14 cellular contexts compared by ENCODE assay signal in the genomic region with DNA sequence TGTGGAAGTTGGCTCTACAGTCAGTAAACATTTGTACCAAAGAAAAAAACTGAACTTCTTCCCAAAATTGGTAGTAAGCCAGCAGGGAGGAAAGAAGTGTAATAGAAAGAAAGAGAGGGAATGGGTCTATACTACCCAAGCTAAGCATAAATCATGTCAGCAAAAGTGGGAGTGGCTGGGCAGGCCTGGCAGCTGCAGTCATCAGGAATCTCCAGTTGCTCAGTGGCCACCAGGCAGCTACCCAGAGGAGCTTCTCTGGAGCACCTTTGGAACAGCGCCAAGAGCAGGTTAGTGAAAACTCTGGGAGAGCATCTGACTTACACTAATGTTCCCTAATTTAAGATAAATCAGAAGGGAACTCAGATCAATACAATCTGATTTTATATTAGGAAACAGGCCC. TPM values are rescaled to one million over a fixed set of nuclear protein-coding genes. Genes with fewer than 3 reads are reported as not detected.
DNase-seq lines count a peak whose midpoint lies in the region; ATAC-seq and TF ChIP-seq lines count a peak whose summit lies in the region.
"Had no signal": no experiment of that assay in that cellular context is flagged by ENCODE, and none has a peak within 500 bp of the region (broad histone marks: within the 10 kb centered on the region; RNA-seq: fewer than 3 reads in every experiment).

No MANE protein-coding gene starts in this region.

- no peaks in the 10 kb centered on the region for H3K9me3 ChIP-seq in thoracic aorta
- H3K9me3 ChIP-seq: neutrophil, upper lobe of left lung had no signal

- peak overlapping the region; percentile 10 to 25 for H3K27ac ChIP-seq in thoracic aorta
- H3K27ac ChIP-seq: neutrophil, upper lobe of left lung, VCaP had no signal

- H3K27me3 ChIP-seq in thoracic aorta (replicated peaks; ENCODE audit: insufficient read depth): no peaks in the 10 kb centered on the region
- H3K27me3 ChIP-seq: neutrophil, upper lobe of left lung had no signal

- no peak for TF ChIP-seq CTCF in WTC11 (IDR thresholded peaks at IDR 0.05)
- TF ChIP-seq CTCF in thoracic aorta (IDR thresholded peaks at IDR 0.05): no peak
- no peak for TF ChIP-seq CTCF in progenitor cell of endocrine pancreas (IDR thresholded peaks at IDR 0.05; ENCODE audit: unreplicated experiment)

- no peak overlapping the region for H3K4me3 ChIP-seq in thoracic aorta
- H3K4me3 ChIP-seq: upper lobe of left lung had no signal

- H3K4me1 Mint-ChIP-seq in WTC11 (no peaks in the 10 kb centered on the region), progenitor cell of endocrine pancreas (ENCODE audit: low read depth) (peaks cover 7% of the 10 kb centered on the region)

- H3K27ac Mint-ChIP-seq in WTC11 (no peak overlapping the region), progenitor cell of endocrine pancreas (no peak overlapping the region)
- no peak overlapping the region for H3K27ac Mint-ChIP-seq in activated naive CD4-positive, alpha-beta T cell treated with anti-CD3 and anti-CD28 coated beads, Interleukin-2, amount 50 U/mL, for 72 hours

- POLR2A ChIA-PET in WTC11 (lab: Charles Lee): no interaction called here

- H3K36me3 ChIP-seq in thoracic aorta: no peaks in the 10 kb centered on the region
- H3K36me3 ChIP-seq: neutrophil, upper lobe of left lung had no signal

- no peaks in the 10 kb centered on the region for H3K9me3 Mint-ChIP-seq in WTC11
- H3K9me3 Mint-ChIP-seq in activated naive CD4-positive, alpha-beta T cell treated with anti-CD3 and anti-CD28 coated beads, Interleukin-2, amount 50 U/mL, for 72 hours: no peaks in the 10 kb centered on the region
- peaks cover 3% of the 10 kb centered on the region for H3K9me3 Mint-ChIP-seq in progenitor cell of endocrine pancreas (ENCODE audit: low read depth)

- peak; percentile 4 for DNase-seq in NCI-H146 (lab: John Stamatoyannopoulos, UW)
- no peak for DNase-seq in NCI-H146 treated with DMSO at 0.1 percent for 48 hours (lab: John Stamatoyannopoulos, UW; ENCODE audit: unreplicated experiment)
- DNase-seq in NCI-H2196 treated with DMSO at 0.1 percent for 48 hours (lab: John Stamatoyannopoulos, UW; ENCODE audit: unreplicated experiment): peak; percentile 27
- no peak for DNase-seq in WTC11 (ENCODE audit: low spot score)
- no peak for DNase-seq in thoracic aorta (ENCODE audit: low spot score)
- no peak for DNase-seq in activated naive CD4-positive, alpha-beta T cell treated with anti-CD3 and anti-CD28 coated beads, Interleukin-2, amount 50 U/mL, for 72 hours (ENCODE audit: low spot score in 2 of 2)
- no peak for DNase-seq in NCI-H1436 (lab: John Stamatoyannopoulos, UW)
- no peak for DNase-seq in progenitor cell of endocrine pancreas (ENCODE audit: low spot score, unreplicated experiment)
- DNase-seq: activated CD8-positive, alpha-beta memory T cell treated with anti-CD3 and anti-CD28 coated beads, Interleukin-2, amount 50 U/mL, for 4 hours; NCI-H1048; stimulated activated CD4-positive, alpha-beta T cell treated with anti-CD3 and anti-CD28 coated beads, Interleukin-12 subunit alpha, Interleukin-12 subunit beta, amount 100 ng/mL, for 4 hours; upper lobe of left lung had no signal

- H3K36me3 Mint-ChIP-seq in WTC11 (no peaks in the 10 kb centered on the region), progenitor cell of endocrine pancreas (ENCODE audit: insufficient read depth) (peaks cover 14% of the 10 kb centered on the region)
- no peaks in the 10 kb centered on the region for H3K36me3 Mint-ChIP-seq in activated naive CD4-positive, alpha-beta T cell treated with anti-CD3 and anti-CD28 coated beads, Interleukin-2, amount 50 U/mL, for 72 hours

- no peak overlapping the region for H3K4me3 Mint-ChIP-seq in WTC11
- H3K4me3 Mint-ChIP-seq in progenitor cell of endocrine pancreas (ENCODE audit: low read depth): no peak overlapping the region

- peaks cover 6 to 39% of the 10 kb centered on the region in 2 donors for H3K4me1 ChIP-seq in thoracic aorta (ENCODE audit: control insufficient read depth in 1 of 2, low read depth in 2 of 2)
- H3K4me1 ChIP-seq: upper lobe of left lung had no signal

- no peaks in the 10 kb centered on the region for H3K27me3 Mint-ChIP-seq in WTC11 (ENCODE audit: low read depth)
- H3K27me3 Mint-ChIP-seq in progenitor cell of endocrine pancreas: no peaks in the 10 kb centered on the region

- ATAC-seq in WTC11 (peak; percentile 86), thoracic aorta (ENCODE audit: insufficient number of reproducible peaks, low FRiP score, low read depth) (no peak)
- no peak for ATAC-seq in activated naive CD4-positive, alpha-beta T cell treated with anti-CD3 and anti-CD28 coated beads, Interleukin-2, amount 50 U/mL, for 72 hours

- CTCF ChIA-PET in WTC11 (lab: Charles Lee): interaction anchor here (1.0 to 2.5 kb wide), 5 partner anchors 8 to 85 kb away, joined by 3 to 8 read pairs (median 6); a partner anchor contains a TSS

TF ChIP-seq in WTC11, 78 proteins besides CTCF, POLR2A, EP300 and RAD21:
- TF ChIP-seq, protein P1, sequence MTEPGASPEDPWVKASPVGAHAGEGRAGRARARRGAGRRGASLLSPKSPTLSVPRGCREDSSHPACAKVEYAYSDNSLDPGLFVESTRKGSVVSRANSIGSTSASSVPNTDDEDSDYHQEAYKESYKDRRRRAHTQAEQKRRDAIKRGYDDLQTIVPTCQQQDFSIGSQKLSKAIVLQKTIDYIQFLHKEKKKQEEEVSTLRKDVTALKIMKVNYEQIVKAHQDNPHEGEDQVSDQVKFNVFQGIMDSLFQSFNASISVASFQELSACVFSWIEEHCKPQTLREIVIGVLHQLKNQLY (CRISPR knock-in tag; IDR thresholded peaks at IDR 0.05): no peak
- TF ChIP-seq TCF7 (CRISPR knock-in tag; IDR thresholded peaks at IDR 0.05; ENCODE audit: low read depth) (no peak), CREM (CRISPR knock-in tag; IDR thresholded peaks at IDR 0.05) (no peak), MYBL2 (CRISPR knock-in tag; IDR thresholded peaks at IDR 0.05) (no peak), TEAD1 (CRISPR knock-in tag; IDR thresholded peaks at IDR 0.05) (no peak), FOXK1 (CRISPR knock-in tag; IDR thresholded peaks at IDR 0.05) (no peak), OVOL2 (CRISPR knock-in tag; IDR thresholded peaks at IDR 0.05; ENCODE audit: borderline replicate concordance) (no peak), ATF1 (CRISPR knock-in tag; IDR thresholded peaks at IDR 0.05) (no peak)
- TF ChIP-seq, protein P2, sequence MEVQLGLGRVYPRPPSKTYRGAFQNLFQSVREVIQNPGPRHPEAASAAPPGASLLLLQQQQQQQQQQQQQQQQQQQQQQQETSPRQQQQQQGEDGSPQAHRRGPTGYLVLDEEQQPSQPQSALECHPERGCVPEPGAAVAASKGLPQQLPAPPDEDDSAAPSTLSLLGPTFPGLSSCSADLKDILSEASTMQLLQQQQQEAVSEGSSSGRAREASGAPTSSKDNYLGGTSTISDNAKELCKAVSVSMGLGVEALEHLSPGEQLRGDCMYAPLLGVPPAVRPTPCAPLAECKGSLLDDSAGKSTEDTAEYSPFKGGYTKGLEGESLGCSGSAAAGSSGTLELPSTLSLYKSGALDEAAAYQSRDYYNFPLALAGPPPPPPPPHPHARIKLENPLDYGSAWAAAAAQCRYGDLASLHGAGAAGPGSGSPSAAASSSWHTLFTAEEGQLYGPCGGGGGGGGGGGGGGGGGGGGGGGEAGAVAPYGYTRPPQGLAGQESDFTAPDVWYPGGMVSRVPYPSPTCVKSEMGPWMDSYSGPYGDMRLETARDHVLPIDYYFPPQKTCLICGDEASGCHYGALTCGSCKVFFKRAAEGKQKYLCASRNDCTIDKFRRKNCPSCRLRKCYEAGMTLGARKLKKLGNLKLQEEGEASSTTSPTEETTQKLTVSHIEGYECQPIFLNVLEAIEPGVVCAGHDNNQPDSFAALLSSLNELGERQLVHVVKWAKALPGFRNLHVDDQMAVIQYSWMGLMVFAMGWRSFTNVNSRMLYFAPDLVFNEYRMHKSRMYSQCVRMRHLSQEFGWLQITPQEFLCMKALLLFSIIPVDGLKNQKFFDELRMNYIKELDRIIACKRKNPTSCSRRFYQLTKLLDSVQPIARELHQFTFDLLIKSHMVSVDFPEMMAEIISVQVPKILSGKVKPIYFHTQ (CRISPR knock-in tag; IDR thresholded peaks at IDR 0.05): no peak
- TF ChIP-seq, protein P3, sequence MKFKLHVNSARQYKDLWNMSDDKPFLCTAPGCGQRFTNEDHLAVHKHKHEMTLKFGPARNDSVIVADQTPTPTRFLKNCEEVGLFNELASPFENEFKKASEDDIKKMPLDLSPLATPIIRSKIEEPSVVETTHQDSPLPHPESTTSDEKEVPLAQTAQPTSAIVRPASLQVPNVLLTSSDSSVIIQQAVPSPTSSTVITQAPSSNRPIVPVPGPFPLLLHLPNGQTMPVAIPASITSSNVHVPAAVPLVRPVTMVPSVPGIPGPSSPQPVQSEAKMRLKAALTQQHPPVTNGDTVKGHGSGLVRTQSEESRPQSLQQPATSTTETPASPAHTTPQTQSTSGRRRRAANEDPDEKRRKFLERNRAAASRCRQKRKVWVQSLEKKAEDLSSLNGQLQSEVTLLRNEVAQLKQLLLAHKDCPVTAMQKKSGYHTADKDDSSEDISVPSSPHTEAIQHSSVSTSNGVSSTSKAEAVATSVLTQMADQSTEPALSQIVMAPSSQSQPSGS (CRISPR knock-in tag; IDR thresholded peaks at IDR 0.05; ENCODE audit: borderline replicate concordance, low read depth): no peak

RNA-seq across cellular contexts. Expression of a gene that starts 14.3 kb away (rescaled TPM):
- total RNA-seq in WTC11 (2021): 1.2 to 1.9 TPM (median 1.5 TPM) in 3 replicates
- total RNA-seq in thoracic aorta: 100 to 1,000 TPM; 140 to 203 TPM
- not detected for total RNA-seq in activated naive CD4-positive, alpha-beta T cell treated with anti-CD3 and anti-CD28 coated beads, Interleukin-2, amount 50 U/mL, for 72 hours
- total RNA-seq in progenitor cell of endocrine pancreas: 38.2 and 45.5 TPM in 2 replicates

Comparison
In these comparisons a context has a peak if more than half of its experiments do, and no peak if none do; other contexts are left out.
1. DNase-seq: peak in NCI-H146 (single experiment) and NCI-H2196 treated with DMSO at 0.1 percent for 48 hours (single experiment); none in NCI-H146 treated with DMSO at 0.1 percent for 48 hours (single experiment), WTC11 (single experiment), thoracic aorta (single experiment), activated naive CD4-positive, alpha-beta T cell treated with anti-CD3 and anti-CD28 coated beads, Interleukin-2, amount 50 U/mL, for 72 hours (0 of 2), NCI-H1436 (single experiment) and progenitor cell of endocrine pancreas (single experiment).
2. RNA of a gene that starts 14.3 kb away (total RNA-seq): 140 to 203 TPM in thoracic aorta and 38.2 to 45.5 TPM in progenitor cell of endocrine pancreas; 1.2 to 1.9 TPM in WTC11 and not detected in activated naive CD4-positive, alpha-beta T cell treated with anti-CD3 and anti-CD28 coated beads, Interleukin-2, amount 50 U/mL, for 72 hours; every median in the first group is over 10 times any median in the second.